ENCODE assay signal across 27 cellular contexts in genomic region chr15:66822106-66822505, GRCh38.
"Had no signal": no experiment of that assay in that cellular context is flagged by ENCODE, and none has a peak within 500 bp of the region (broad histone marks: within the 10 kb centered on the region; RNA-seq: fewer than 3 reads in every experiment).

No MANE protein-coding gene starts in this region.

- H3K36me3 Mint-ChIP-seq: immature natural killer cell; natural killer cell treated with Interleukin-12 subunit alpha and Interleukin-12 subunit beta and Interleukin-15 and Interleukin-18, amount 100 ng/mL, for 72 hours; neural progenitor cell; stimulated activated naive B cell treated with anti-CD40 and anti-IgM and Interleukin-4, amounts not matched to agents 10 μg/mL and 1 μg/mL and 100 μg/mL, for 72 hours; type B pancreatic cell had no signal

- ATAC-seq: esophagus mucosa; gastroesophageal sphincter; left colon; left ventricle myocardium superior; mucosa of descending colon; natural killer cell treated with Interleukin-12 subunit alpha and Interleukin-12 subunit beta and Interleukin-15 and Interleukin-18, amount 100 ng/mL, for 72 hours; pancreas; right cardiac atrium; stimulated activated naive B cell treated with anti-CD40 and anti-IgM and Interleukin-4, amounts not matched to agents 10 μg/mL and 1 μg/mL and 100 μg/mL, for 72 hours; stimulated activated naive CD8-positive, alpha-beta T cell treated with anti-CD3 and anti-CD28 coated beads, Interleukin-15, amount 100 ng/mL, for 72 hours had no signal

- H3K4me3 ChIP-seq: coronary artery, dorsolateral prefrontal cortex, gastroesophageal sphincter, mucosa of descending colon, neural progenitor cell, pancreas, vagina had no signal

- H3K9ac ChIP-seq: neural progenitor cell had no signal

- H3K4me3 Mint-ChIP-seq: immature natural killer cell; natural killer cell treated with Interleukin-12 subunit alpha and Interleukin-12 subunit beta and Interleukin-15 and Interleukin-18, amount 100 ng/mL, for 72 hours; neural progenitor cell; stimulated activated naive B cell treated with anti-CD40 and anti-IgM and Interleukin-4, amounts not matched to agents 10 μg/mL and 1 μg/mL and 100 μg/mL, for 72 hours; stimulated activated naive CD8-positive, alpha-beta T cell treated with anti-CD3 and anti-CD28 coated beads, Interleukin-15, amount 100 ng/mL, for 72 hours; type B pancreatic cell had no signal

- H3K4me2 ChIP-seq: neural progenitor cell had no signal

- H2AFZ ChIP-seq: neural progenitor cell had no signal

- H3K4me1 Mint-ChIP-seq: immature natural killer cell; stimulated activated naive CD8-positive, alpha-beta T cell treated with anti-CD3 and anti-CD28 coated beads, Interleukin-15, amount 100 ng/mL, for 72 hours had no signal

- DNase-seq: caudate nucleus; dorsolateral prefrontal cortex; effector CD8-positive, alpha-beta T cell; foreskin fibroblast; glutamatergic neuron; immature natural killer cell; left colon; left ventricle myocardium superior; mucosa of descending colon; nucleus accumbens; right cardiac atrium; stimulated activated CD4-positive, alpha-beta T cell treated with anti-CD3 and anti-CD28 coated beads, Interleukin-15, amount 100 ng/mL, for 24 hours; stimulated activated CD4-positive, alpha-beta T cell treated with anti-CD3 and anti-CD28 coated beads, Interleukin-1b, Interleukin-23, amount 100 ng/mL, for 48 hours; stimulated activated CD4-positive, alpha-beta T cell treated with anti-CD3 and anti-CD28 coated beads, Interleukin-4, amount 100 ng/mL, for 4 hours; stimulated activated naive B cell treated with anti-CD40 and anti-IgM and Interleukin-4, amounts not matched to agents 10 μg/mL and 1 μg/mL and 100 μg/mL, for 72 hours; stimulated activated naive CD8-positive, alpha-beta T cell treated with anti-CD3 and anti-CD28 coated beads, Interleukin-15, amount 100 ng/mL, for 72 hours; substantia nigra had no signal

- H3K4me1 ChIP-seq: gastroesophageal sphincter, pancreas, vagina had no signal

- H3K36me3 ChIP-seq: gastroesophageal sphincter, neural progenitor cell, pancreas, vagina had no signal

- H3K9me3 ChIP-seq: gastroesophageal sphincter, mucosa of descending colon, pancreas, vagina had no signal

- H3K27ac Mint-ChIP-seq: immature natural killer cell; natural killer cell treated with Interleukin-12 subunit alpha and Interleukin-12 subunit beta and Interleukin-15 and Interleukin-18, amount 100 ng/mL, for 72 hours; progenitor cell of endocrine pancreas; stimulated activated naive B cell treated with anti-CD40 and anti-IgM and Interleukin-4, amounts not matched to agents 10 μg/mL and 1 μg/mL and 100 μg/mL, for 72 hours; stimulated activated naive CD8-positive, alpha-beta T cell treated with anti-CD3 and anti-CD28 coated beads, Interleukin-15, amount 100 ng/mL, for 72 hours had no signal

- H3K9me3 Mint-ChIP-seq: immature natural killer cell; natural killer cell treated with Interleukin-12 subunit alpha and Interleukin-12 subunit beta and Interleukin-15 and Interleukin-18, amount 100 ng/mL, for 72 hours; neural progenitor cell; stimulated activated naive B cell treated with anti-CD40 and anti-IgM and Interleukin-4, amounts not matched to agents 10 μg/mL and 1 μg/mL and 100 μg/mL, for 72 hours; stimulated activated naive CD8-positive, alpha-beta T cell treated with anti-CD3 and anti-CD28 coated beads, Interleukin-15, amount 100 ng/mL, for 72 hours; type B pancreatic cell had no signal

- H3K27ac ChIP-seq: coronary artery, dorsolateral prefrontal cortex, gastroesophageal sphincter, neural progenitor cell, pancreas, vagina had no signal

- FAIRE-seq: endometrium, pancreas had no signal

- H3K27me3 Mint-ChIP-seq: stimulated activated naive B cell treated with anti-CD40 and anti-IgM and Interleukin-4, amounts not matched to agents 10 μg/mL and 1 μg/mL and 100 μg/mL, for 72 hours; stimulated activated naive CD8-positive, alpha-beta T cell treated with anti-CD3 and anti-CD28 coated beads, Interleukin-15, amount 100 ng/mL, for 72 hours had no signal

- H3K27me3 ChIP-seq: dorsolateral prefrontal cortex, gastroesophageal sphincter, neural progenitor cell, pancreas, vagina had no signal
